Comparison of ENCODE assay signal across 8 cellular contexts in the genomic region with DNA sequence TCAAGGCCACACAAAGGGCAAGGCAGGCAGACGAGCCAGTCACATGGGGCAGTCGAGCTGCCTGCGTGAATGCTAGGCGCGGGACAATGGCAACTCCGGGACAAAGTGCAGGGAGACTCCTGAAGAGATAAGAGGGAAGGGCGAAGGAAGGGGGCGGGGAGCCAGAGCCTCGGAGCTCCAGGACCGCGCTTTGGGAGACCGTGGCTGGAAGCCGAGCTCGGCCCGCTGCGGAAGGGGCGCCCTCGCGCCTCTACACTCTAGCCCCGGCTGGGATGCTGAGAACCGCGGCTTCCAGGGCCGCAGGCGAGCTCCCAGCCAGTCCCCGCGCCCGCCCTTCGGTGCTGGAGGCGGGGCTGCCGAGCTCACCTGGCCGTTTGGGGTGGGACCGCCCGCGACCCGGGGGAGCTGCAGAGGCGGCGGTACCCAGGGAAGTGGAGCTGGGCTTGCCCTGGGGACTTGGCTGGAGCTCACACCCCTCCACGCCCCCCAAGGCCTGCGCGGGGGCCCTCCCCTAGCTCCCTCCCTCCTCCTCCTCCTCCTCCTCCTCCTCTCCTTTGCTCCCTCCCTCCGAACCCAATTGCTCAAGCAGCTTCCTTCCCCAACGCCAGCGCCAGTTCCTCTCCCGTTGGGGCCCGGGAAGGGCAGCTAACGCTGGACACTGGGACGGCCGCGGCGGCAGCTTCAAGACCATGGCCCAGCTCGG. TPM values are rescaled to one million over a fixed set of nuclear protein-coding genes. Genes with fewer than 3 reads are reported as not detected.
DNase-seq lines count a peak whose midpoint lies in the region; ATAC-seq and TF ChIP-seq lines count a peak whose summit lies in the region.

SOWAHD (plus strand) TSS at position 610 of the 703 bp plus-strand sequence; CDS start at position 690, 80 bp downstream.

- no peak for TF ChIP-seq POLR2A in erythroblast (IDR thresholded peaks at IDR 0.05; ENCODE audit: low read length)

- CTCF ChIA-PET in BJ (lab: Yijun Ruan, JAX), result interaction anchor here (0.6 to 1.9 kb wide), 9 partner anchors 9 to 246 kb away, joined by 3 to 7 read pairs (median 4); partner anchors contain the start of gene SEPTIN6
- CTCF ChIA-PET in HEK293T (lab: Yijun Ruan, JAX), result interaction anchor here (0.5 to 1.4 kb wide), 9 partner anchors 9 to 275 kb away, joined by 3 to 9 read pairs (median 3); partner anchors contain the start of gene RPL39

- 0 to 35% methylated on average over 23 to 51 of the region's 51 CpGs for WGBS in lung, 2 donors

- H3K4me3 ChIP-seq in BJ (ENCODE audit: low read depth, low read length) (peak within 1 kb of the TSS; percentile 47), dorsolateral prefrontal cortex (peak within 1 kb of the TSS; percentile 10 to 66 (median 49)), lung (peak within 1 kb of the TSS; percentile 30), thoracic aorta (peak within 1 kb of the TSS; percentile 73)

- TF ChIP-seq CTCF in BJ (IDR thresholded peaks at IDR 0.05; ENCODE audit: insufficient read depth, low read depth, low read length), result no peak
- TF ChIP-seq CTCF in dorsolateral prefrontal cortex (IDR thresholded peaks at IDR 0.05 in 54 of 56, conservative IDR thresholded peaks at IDR 0.05 in 2 of 56; ENCODE audit: low read depth in 1 of 56, partially characterized antibody in 56 of 56), result no peak
- TF ChIP-seq CTCF in lung (IDR thresholded peaks at IDR 0.05; ENCODE audit: control extremely low read depth, extremely low read depth), result no peak
- no peak for TF ChIP-seq CTCF in thoracic aorta (IDR thresholded peaks at IDR 0.05)

- peak within 1 kb of the TSS in 8 of 59 donors; percentile 3 to 38 (median 24) for H3K27ac ChIP-seq in dorsolateral prefrontal cortex
- peak within 1 kb of the TSS in 1 of 2 donors; percentile 53 for H3K27ac ChIP-seq in lung (ENCODE audit: low read depth in 1 of 2, low read length in 1 of 2)
- H3K27ac ChIP-seq in thoracic aorta, result no peak within 1 kb of the TSS

- H3K27me3 ChIP-seq in BJ (ENCODE audit: control insufficient read depth, insufficient read depth, low read length) (no peaks in the 10 kb centered on the region), dorsolateral prefrontal cortex (peaks cover 0 to 71% (median 13%) of the 10 kb centered on the region in 45 donors), lung (ENCODE audit: control insufficient read depth, insufficient read depth) (no peaks in the 10 kb centered on the region), thoracic aorta (replicated peaks; ENCODE audit: insufficient read depth) (no peaks in the 10 kb centered on the region)

- intact Hi-C loops in dorsolateral prefrontal cortex (cut with DNase I), result no loop called here

- H3K36me3 ChIP-seq in BJ (ENCODE audit: control insufficient read depth, insufficient read depth, low read length) (no peaks in the 10 kb centered on the region), lung (ENCODE audit: control insufficient read depth in 2 of 2, insufficient read depth in 2 of 2, low read length in 2 of 2) (no peaks in the 10 kb centered on the region), thoracic aorta (no peaks in the 10 kb centered on the region)

- ATAC-seq in lung (ENCODE audit: insufficient read depth, low FRiP score) (peak; percentile 48), thoracic aorta (ENCODE audit: insufficient number of reproducible peaks, low FRiP score, low read depth) (no peak), HG02938 (IDR thresholded peaks at IDR 0.05; ENCODE audit: unreplicated experiment) (no peak)

- DNase-seq in BJ (ENCODE audit: low read depth) (no peak), HEK293T (ENCODE audit: extremely low spot score) (peak; percentile 53), T-helper 2 cell (peak in 3 of 5 experiments; percentile 14 to 32 (median 30)), dorsolateral prefrontal cortex (peak in 2 of 10 donors; percentile 17 to 44), lung (ENCODE audit: low spot score) (no peak), thoracic aorta (ENCODE audit: low spot score) (no peak), erythroblast (lab: John Stamatoyannopoulos, UW) (no peak)

- POLR2A ChIA-PET in BJ (lab: Charles Lee), result interaction anchor here (0.7 to 0.9 kb wide), 3 partner anchors 8 to 157 kb away, joined by 3 to 6 read pairs (median 5); partner anchors contain the start of gene RPL39
- POLR2A ChIA-PET in HEK293T (lab: Yijun Ruan, JAX), result interaction anchor here (0.7 to 3.2 kb wide), 7 partner anchors 11 to 152 kb away, joined by 3 to 28 read pairs (median 4); partner anchors contain the start of genes NKRF, RPL39, SEPTIN6 and UPF3B

- peaks cover 0 to 4% of the 10 kb centered on the region in 2 donors for H3K4me1 ChIP-seq in lung (ENCODE audit: control insufficient read depth in 2 of 2, insufficient read depth in 2 of 2, low read length in 2 of 2)
- H3K4me1 ChIP-seq in thoracic aorta (ENCODE audit: control insufficient read depth in 1 of 2, low read depth in 2 of 2), result peaks cover 0 to 6% of the 10 kb centered on the region in 2 donors

- H3K9me3 ChIP-seq in lung (ENCODE audit: control insufficient read depth in 2 of 2, insufficient read depth in 1 of 2, low read length in 1 of 2) (peaks cover 0 to 5% of the 10 kb centered on the region in 2 donors), thoracic aorta (no peaks in the 10 kb centered on the region)

TF ChIP-seq in HEK293T, 16 proteins besides CTCF, POLR2A, EP300 and RAD21:
- 0 out of 2 replicates have a peak, but pooled peaks have one; percentile 31 for TF ChIP-seq L3MBTL2 (conservative IDR thresholded peaks at IDR 0.05)
- TF ChIP-seq CTBP1 (IDR thresholded peaks at IDR 0.05; ENCODE audit: borderline replicate concordance), result no peak

RNA-seq across cellular contexts. Expression of gene SOWAHD, which starts in this region (rescaled TPM):
- 0.39 and 0.60 TPM in 2 replicates for polyA plus RNA-seq in BJ (2011; rRNA removed)
- polyA minus RNA-seq in BJ (2011; rRNA and poly(A)+ RNA removed), result 0.26 TPM in 1 of 2 replicates, not detected in the other
- total RNA-seq in dorsolateral prefrontal cortex, result 1 to 10 TPM in 12 of 120 experiments, under 1 TPM in 68, not detected in 40; 0.18 to 1.8 (median 0.63) TPM
- total RNA-seq in lung, result 1 to 10 TPM; 1.4 to 5.8 TPM
- 1 to 10 TPM; 3.0 TPM for polyA plus RNA-seq in lung
- not detected for total RNA-seq in thoracic aorta

Comparison
In these comparisons a context has a peak if more than half of its experiments do, and no peak if none do; other contexts are left out.
1. DNase-seq: peak in HEK293T (single experiment) and T-helper 2 cell (3 of 5); none in BJ (single experiment), lung (single experiment), thoracic aorta (single experiment) and erythroblast (0 of 2).
2. Peak in every context shown above with its lines, with median percentiles within 50 percentile points of each other: H3K4me3 ChIP-seq.